In genomic region chrX:32933548-32933947, GRCh38 we compare ENCODE assay signal across 1 cellular context.
TF ChIP-seq lines count a peak whose summit lies in the region.

No MANE protein-coding gene starts in this region.

TF ChIP-seq in neural cell, 6 proteins besides CTCF, POLR2A, EP300 and RAD21 (continued from another document):
- TF ChIP-seq REST (IDR thresholded peaks at IDR 0.05; ENCODE audit: borderline replicate concordance): peak; percentile 67
